12 cellular contexts compared by ENCODE assay signal in genomic region chr2:85796046-85796548, GRCh38. TPM values are rescaled to one million over a fixed set of nuclear protein-coding genes. Genes with fewer than 3 reads are reported as not detected.
DNase-seq lines count a peak whose midpoint lies in the region; ATAC-seq and TF ChIP-seq lines count a peak whose summit lies in the region.
"Had no signal": no experiment of that assay in that cellular context is flagged by ENCODE, and none has a peak within 500 bp of the region (broad histone marks: within the 10 kb centered on the region; RNA-seq: fewer than 3 reads in every experiment).

No MANE protein-coding gene starts in this region.

- ATAC-seq in right cardiac atrium (peak in 1 of 2 donors; percentile 2), psoas muscle (peak in 1 of 4 donors; percentile 2), HG03521 (IDR thresholded peaks at IDR 0.05; ENCODE audit: unreplicated experiment) (no peak)
- no peak for ATAC-seq in naive thymus-derived CD8-positive, alpha-beta T cell

- H3K27ac Mint-ChIP-seq in chondrocyte (ENCODE audit: unreplicated experiment), result peak overlapping the region; percentile 89
- H3K27ac Mint-ChIP-seq in naive thymus-derived CD8-positive, alpha-beta T cell, result peak overlapping the region in 1 of 10 donors; percentile 34
- H3K27ac Mint-ChIP-seq: activated CD4-positive, alpha-beta memory T cell treated with anti-CD3 and anti-CD28 coated beads, Interleukin-2, amount 10 ng/mL, durations not matched to agents 7 days and 5 days had no signal

- no peaks in the 10 kb centered on the region for H3K9me3 ChIP-seq in right cardiac atrium (ENCODE audit: control insufficient read depth, low read length)
- H3K9me3 ChIP-seq in psoas muscle, result peaks cover 4% of the 10 kb centered on the region
- H3K9me3 ChIP-seq in HAP-1, result no peaks in the 10 kb centered on the region
- H3K9me3 ChIP-seq: SJSA1 had no signal

- no peak overlapping the region for H3K4me3 Mint-ChIP-seq in chondrocyte (ENCODE audit: unreplicated experiment)
- no peak overlapping the region for H3K4me3 Mint-ChIP-seq in naive thymus-derived CD8-positive, alpha-beta T cell
- H3K4me3 Mint-ChIP-seq: activated CD4-positive, alpha-beta memory T cell treated with anti-CD3 and anti-CD28 coated beads, Interleukin-2, amount 10 ng/mL, durations not matched to agents 7 days and 5 days had no signal

- peaks cover 5% of the 10 kb centered on the region for H3K36me3 Mint-ChIP-seq in chondrocyte (ENCODE audit: low read depth)
- H3K36me3 Mint-ChIP-seq in naive thymus-derived CD8-positive, alpha-beta T cell, result peaks cover 0 to 5% (median 0%) of the 10 kb centered on the region in 3 donors

- in situ Hi-C loops in HAP-1 (cut with MboI; ENCODE audit: low sequenced_read_pairs), result no loop called here

- H3K4me1 ChIP-seq in right cardiac atrium (ENCODE audit: control insufficient read depth, insufficient read depth, low read length) (peaks cover 46% of the 10 kb centered on the region), psoas muscle (peaks cover 42% of the 10 kb centered on the region), urinary bladder (ENCODE audit: insufficient read depth) (peaks cover 2% of the 10 kb centered on the region), HAP-1 (no peaks in the 10 kb centered on the region)

- H3K27ac ChIP-seq in right cardiac atrium (ENCODE audit: low read length) (peak overlapping the region; percentile 75), psoas muscle (peak overlapping the region; percentile 38), urinary bladder (ENCODE audit: low read depth) (peak overlapping the region; percentile 13)
- H3K27ac ChIP-seq: cardiac muscle cell had no signal

- no peaks in the 10 kb centered on the region for H3K36me3 ChIP-seq in psoas muscle (ENCODE audit: insufficient read depth in 1 of 2, low read depth in 1 of 2)
- no peaks in the 10 kb centered on the region for H3K36me3 ChIP-seq in urinary bladder (ENCODE audit: insufficient read depth)
- H3K36me3 ChIP-seq in HAP-1 (replicated peaks), result no peaks in the 10 kb centered on the region
- H3K36me3 ChIP-seq: cardiac muscle cell, left lung, SJSA1 had no signal

- H3K27me3 ChIP-seq in right cardiac atrium (ENCODE audit: control insufficient read depth, insufficient read depth) (no peaks in the 10 kb centered on the region), psoas muscle (ENCODE audit: insufficient read depth in 3 of 3, low read length in 2 of 3) (no peaks in the 10 kb centered on the region), HAP-1 (ENCODE audit: low read depth) (peaks cover 2% of the 10 kb centered on the region; the same call in 1 of the 2 replicates)
- H3K27me3 ChIP-seq: cardiac muscle cell, left lung, SJSA1 had no signal

- H3K4me3 ChIP-seq in right cardiac atrium (ENCODE audit: low read length) (no peak overlapping the region), psoas muscle (no peak overlapping the region), urinary bladder (ENCODE audit: low read depth, low read length) (no peak overlapping the region), HAP-1 (no peak overlapping the region)
- H3K4me3 ChIP-seq: cardiac muscle cell, left lung, SJSA1 had no signal

- intact Hi-C loops in right cardiac atrium (cut with DNase I), result loop anchor here in 3 of 4 donors (5.0 to 10.0 kb wide), 3 partner anchors 44 to 64 kb away; partner anchors contain the start of gene ATOH8 (in 1 of the 3)
- intact Hi-C loops in psoas muscle (cut with DNase I), result loop anchor here in 1 of 2 donors (5.0 kb wide), 1 partner anchor 44 kb away; the partner anchor contains the start of gene ATOH8

- TF ChIP-seq CTCF in chondrocyte (IDR thresholded peaks at IDR 0.05) (no peak), psoas muscle (IDR thresholded peaks at IDR 0.05) (no peak)

- H3K27me3 Mint-ChIP-seq in chondrocyte (ENCODE audit: low read depth), result peaks cover 10% of the 10 kb centered on the region
- peaks cover 11 to 35% (median 17%) of the 10 kb centered on the region in 5 donors for H3K27me3 Mint-ChIP-seq in naive thymus-derived CD8-positive, alpha-beta T cell

- H3K9me3 Mint-ChIP-seq in chondrocyte (ENCODE audit: low read depth), result peaks cover 5% of the 10 kb centered on the region
- peaks cover 0 to 5% (median 0%) of the 10 kb centered on the region in 9 donors for H3K9me3 Mint-ChIP-seq in naive thymus-derived CD8-positive, alpha-beta T cell
- H3K9me3 Mint-ChIP-seq: activated CD4-positive, alpha-beta memory T cell treated with anti-CD3 and anti-CD28 coated beads, Interleukin-2, amount 10 ng/mL, durations not matched to agents 7 days and 5 days had no signal

- DNase-seq in chondrocyte (ENCODE audit: low spot score) (peak; percentile 54), right cardiac atrium (peak in 1 of 3 donors; percentile 73), psoas muscle (no peak), HAP-1 (ENCODE audit: low spot score in 2 of 2) (no peak)
- no peak for DNase-seq in naive thymus-derived CD8-positive, alpha-beta T cell
- DNase-seq: activated CD4-positive, alpha-beta memory T cell treated with anti-CD3 and anti-CD28 coated beads, Interleukin-2, amount 10 ng/mL, durations not matched to agents 7 days and 5 days; NCI-H2107 had no signal

- POLR2A ChIA-PET in naive thymus-derived CD8-positive, alpha-beta T cell (lab: Charles Lee), result no interaction called here

- 38% methylated on average over 10 of the region's 10 CpGs for WGBS in right cardiac atrium
- WGBS in psoas muscle, 3 donors, result 34 to 58% (median 47%) methylated on average over 10 of the region's 10 CpGs
- 46% methylated on average over 10 of the region's 10 CpGs for WGBS in urinary bladder

- peaks cover 67% of the 10 kb centered on the region for H3K4me1 Mint-ChIP-seq in chondrocyte (ENCODE audit: low read depth)
- no peaks in the 10 kb centered on the region for H3K4me1 Mint-ChIP-seq in naive thymus-derived CD8-positive, alpha-beta T cell

RNA-seq across cellular contexts. Expression of gene ATOH8, which starts 42.3 kb away (rescaled TPM):
- total RNA-seq in chondrocyte (2.2 to 10.3 TPM (median 2.7 TPM) in 3 replicates), right cardiac atrium (10 to 100 TPM; 35.7 to 55.5 (median 45.7) TPM), psoas muscle (10 to 100 TPM; 22.0 to 82.1 (median 57.3) TPM), urinary bladder (18.3 TPM)
- polyA plus RNA-seq in right cardiac atrium (57.8 TPM), psoas muscle (10 to 100 TPM; 48.7 to 77.2 (median 59.4) TPM), urinary bladder (49.2 TPM)
- not detected for total RNA-seq in naive thymus-derived CD8-positive, alpha-beta T cell
- not detected for polyA plus RNA-seq in naive thymus-derived CD8-positive, alpha-beta T cell

Comparison
In these comparisons a context has a peak if more than half of its experiments do, and no peak if none do; other contexts are left out.
1. H3K27ac ChIP-seq: peak in every context shown above with its lines; median percentile 75 in right cardiac atrium; 38 in psoas muscle; 13 in urinary bladder.